1 cellular context compared by ENCODE assay signal in the genomic region with DNA sequence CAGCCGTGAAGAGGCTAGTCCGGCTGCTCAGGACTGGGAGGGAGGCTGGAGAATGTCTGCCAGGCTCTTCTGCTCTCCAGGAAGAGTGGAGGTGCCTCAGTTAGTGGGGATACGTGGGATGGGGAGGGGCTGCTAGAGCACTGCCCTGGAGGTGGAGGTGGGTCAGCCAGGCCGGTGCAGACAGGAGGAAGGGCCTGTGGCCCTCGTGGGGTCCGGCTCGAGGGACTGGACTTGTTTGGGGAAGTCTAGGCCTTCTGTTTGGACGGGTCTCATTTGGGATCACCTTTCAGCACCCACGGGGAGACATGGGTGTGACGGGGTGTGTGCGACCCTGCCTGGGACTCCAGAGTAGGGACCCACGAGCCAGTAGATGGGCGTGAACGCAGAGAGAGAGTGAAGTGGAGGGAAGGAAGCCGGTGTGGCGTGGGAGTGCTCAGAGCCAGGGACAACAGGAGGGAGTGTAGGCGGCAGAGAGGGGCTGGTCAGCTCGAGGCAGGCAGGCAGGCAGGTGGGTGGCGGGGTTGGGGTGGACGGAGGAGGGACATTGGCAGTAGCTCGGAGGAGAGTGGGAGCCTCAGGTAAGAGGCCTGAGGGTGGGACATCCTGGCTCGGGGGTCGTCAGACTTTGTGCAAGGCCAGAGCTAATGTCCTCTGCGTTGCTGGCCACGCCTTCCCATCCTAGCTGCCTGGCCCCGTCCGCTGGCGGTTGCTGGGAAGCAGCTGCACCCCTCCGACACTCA.
TF ChIP-seq lines count a peak whose summit lies in the region.

No MANE protein-coding gene starts in this region.

TF ChIP-seq in GM23338, 12 proteins besides CTCF, POLR2A, EP300 and RAD21 (continued from another document):
- TF ChIP-seq, protein P1, sequence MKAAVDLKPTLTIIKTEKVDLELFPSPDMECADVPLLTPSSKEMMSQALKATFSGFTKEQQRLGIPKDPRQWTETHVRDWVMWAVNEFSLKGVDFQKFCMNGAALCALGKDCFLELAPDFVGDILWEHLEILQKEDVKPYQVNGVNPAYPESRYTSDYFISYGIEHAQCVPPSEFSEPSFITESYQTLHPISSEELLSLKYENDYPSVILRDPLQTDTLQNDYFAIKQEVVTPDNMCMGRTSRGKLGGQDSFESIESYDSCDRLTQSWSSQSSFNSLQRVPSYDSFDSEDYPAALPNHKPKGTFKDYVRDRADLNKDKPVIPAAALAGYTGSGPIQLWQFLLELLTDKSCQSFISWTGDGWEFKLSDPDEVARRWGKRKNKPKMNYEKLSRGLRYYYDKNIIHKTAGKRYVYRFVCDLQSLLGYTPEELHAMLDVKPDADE (IDR thresholded peaks at IDR 0.05) = no peak
- no peak for TF ChIP-seq CREB1 (CRISPR knock-in tag; IDR thresholded peaks at IDR 0.05; ENCODE audit: low read depth)
- no peak for TF ChIP-seq EZH2 (IDR thresholded peaks at IDR 0.05; ENCODE audit: low read depth, unreplicated experiment)
